In genomic region chrX:107714196-107714811, GRCh38 we compare ENCODE assay signal across 9 cellular contexts.
DNase-seq lines count a peak whose midpoint lies in the region; ATAC-seq and TF ChIP-seq lines count a peak whose summit lies in the region.
"Had no signal": no experiment of that assay in that cellular context is flagged by ENCODE, and none has a peak within 500 bp of the region (broad histone marks: within the 10 kb centered on the region; RNA-seq: fewer than 3 reads in every experiment).

No MANE protein-coding gene starts in this region.

- no peaks in the 10 kb centered on the region for H3K27me3 Mint-ChIP-seq in Calu3 (ENCODE audit: unreplicated experiment)
- no peaks in the 10 kb centered on the region for H3K27me3 Mint-ChIP-seq in T-helper 1 cell treated with Interleukin-12 subunit alpha and Interleukin-12 subunit beta and Interleukin-4 antibody, amounts not matched to agents 30 μg/mL and 1 μg/mL, for 36 hours (ENCODE audit: low read depth)
- peaks cover 11% of the 10 kb centered on the region for H3K27me3 Mint-ChIP-seq in endothelial cell (ENCODE audit: unreplicated experiment)
- no peaks in the 10 kb centered on the region for H3K27me3 Mint-ChIP-seq in progenitor cell of endocrine pancreas

- intact Hi-C loops in Calu3 (cut with micrococcal nuclease; ENCODE audit: unreplicated experiment): no loop called here

- no peaks in the 10 kb centered on the region for H3K9me3 Mint-ChIP-seq in Calu3 (ENCODE audit: low read depth, unreplicated experiment)
- no peaks in the 10 kb centered on the region for H3K9me3 Mint-ChIP-seq in T-helper 1 cell treated with Interleukin-12 subunit alpha and Interleukin-12 subunit beta and Interleukin-4 antibody, amounts not matched to agents 30 μg/mL and 1 μg/mL, for 36 hours
- no peaks in the 10 kb centered on the region for H3K9me3 Mint-ChIP-seq in endothelial cell (ENCODE audit: unreplicated experiment)
- peaks cover 6% of the 10 kb centered on the region for H3K9me3 Mint-ChIP-seq in progenitor cell of endocrine pancreas (ENCODE audit: low read depth)

- H3K36me3 Mint-ChIP-seq in Calu3 (ENCODE audit: insufficient read depth, unreplicated experiment) (peaks cover 54% of the 10 kb centered on the region), endothelial cell (ENCODE audit: low read depth, unreplicated experiment) (peaks cover 4% of the 10 kb centered on the region), progenitor cell of endocrine pancreas (ENCODE audit: insufficient read depth) (peaks cover 5% of the 10 kb centered on the region)
- peaks cover 21% of the 10 kb centered on the region for H3K36me3 Mint-ChIP-seq in T-helper 1 cell treated with Interleukin-12 subunit alpha and Interleukin-12 subunit beta and Interleukin-4 antibody, amounts not matched to agents 30 μg/mL and 1 μg/mL, for 36 hours (ENCODE audit: low read depth)

- peaks cover 53% of the 10 kb centered on the region for H3K4me1 Mint-ChIP-seq in Calu3 (ENCODE audit: low read depth, unreplicated experiment)
- peaks cover 46% of the 10 kb centered on the region for H3K4me1 Mint-ChIP-seq in T-helper 1 cell treated with Interleukin-12 subunit alpha and Interleukin-12 subunit beta and Interleukin-4 antibody, amounts not matched to agents 30 μg/mL and 1 μg/mL, for 36 hours (ENCODE audit: low read depth)
- peaks cover 21% of the 10 kb centered on the region for H3K4me1 Mint-ChIP-seq in endothelial cell (ENCODE audit: unreplicated experiment)
- peaks cover 35% of the 10 kb centered on the region for H3K4me1 Mint-ChIP-seq in progenitor cell of endocrine pancreas (ENCODE audit: low read depth)

- CTCF ChIA-PET in Calu3 (lab: Charles Lee): interaction anchor here (0.6 to 0.9 kb wide), 2 partner anchors 18 to 63 kb away, joined by 3 read pairs; partner anchors contain the start of gene NCBP2L

- H3K27ac Mint-ChIP-seq in Calu3 (ENCODE audit: unreplicated experiment) (peak overlapping the region; percentile 82), endothelial cell (ENCODE audit: unreplicated experiment) (peak overlapping the region; percentile 38), progenitor cell of endocrine pancreas (no peak overlapping the region)
- H3K27ac Mint-ChIP-seq in T-helper 1 cell treated with Interleukin-12 subunit alpha and Interleukin-12 subunit beta and Interleukin-4 antibody, amounts not matched to agents 30 μg/mL and 1 μg/mL, for 36 hours: peak overlapping the region; percentile 74

- H3K4me3 Mint-ChIP-seq in Calu3 (ENCODE audit: low read depth, unreplicated experiment): peak overlapping the region; percentile 92
- H3K4me3 Mint-ChIP-seq in T-helper 1 cell treated with Interleukin-12 subunit alpha and Interleukin-12 subunit beta and Interleukin-4 antibody, amounts not matched to agents 30 μg/mL and 1 μg/mL, for 36 hours: peak overlapping the region; percentile 44
- H3K4me3 Mint-ChIP-seq in endothelial cell (ENCODE audit: unreplicated experiment): peak overlapping the region; percentile 59
- H3K4me3 Mint-ChIP-seq in progenitor cell of endocrine pancreas (ENCODE audit: low read depth): peak overlapping the region; percentile 84

- BruUV-seq in Calu3 (replicated peaks; lab: Mats Ljungman, UMichigan): no TSS peak

- ATAC-seq in HG02840 (IDR thresholded peaks at IDR 0.05; ENCODE audit: low FRiP score, unreplicated experiment): no peak

- DNase-seq in Calu3: no peak
- DNase-seq in endothelial cell (ENCODE audit: low spot score): no peak
- no peak for DNase-seq in progenitor cell of endocrine pancreas (ENCODE audit: low spot score, unreplicated experiment)
- DNase-seq in stimulated activated CD4-positive, alpha-beta T cell treated with anti-CD3 and anti-CD28 coated beads, Interleukin-4, amount 100 ng/mL, for 1 hour: no peak
- no peak for DNase-seq in iPS-NIHi11 (ENCODE audit: low spot score)
- no peak for DNase-seq in kidney glomerular epithelial cell (lab: John Stamatoyannopoulos, UW)
- DNase-seq: IMR-90 had no signal

- TF ChIP-seq CTCF in Calu3 (IDR thresholded peaks at IDR 0.05; ENCODE audit: unreplicated experiment) (no peak), endothelial cell (IDR thresholded peaks at IDR 0.05; ENCODE audit: unreplicated experiment) (no peak), progenitor cell of endocrine pancreas (IDR thresholded peaks at IDR 0.05; ENCODE audit: unreplicated experiment) (peak; percentile 33)
